In the genomic region with DNA sequence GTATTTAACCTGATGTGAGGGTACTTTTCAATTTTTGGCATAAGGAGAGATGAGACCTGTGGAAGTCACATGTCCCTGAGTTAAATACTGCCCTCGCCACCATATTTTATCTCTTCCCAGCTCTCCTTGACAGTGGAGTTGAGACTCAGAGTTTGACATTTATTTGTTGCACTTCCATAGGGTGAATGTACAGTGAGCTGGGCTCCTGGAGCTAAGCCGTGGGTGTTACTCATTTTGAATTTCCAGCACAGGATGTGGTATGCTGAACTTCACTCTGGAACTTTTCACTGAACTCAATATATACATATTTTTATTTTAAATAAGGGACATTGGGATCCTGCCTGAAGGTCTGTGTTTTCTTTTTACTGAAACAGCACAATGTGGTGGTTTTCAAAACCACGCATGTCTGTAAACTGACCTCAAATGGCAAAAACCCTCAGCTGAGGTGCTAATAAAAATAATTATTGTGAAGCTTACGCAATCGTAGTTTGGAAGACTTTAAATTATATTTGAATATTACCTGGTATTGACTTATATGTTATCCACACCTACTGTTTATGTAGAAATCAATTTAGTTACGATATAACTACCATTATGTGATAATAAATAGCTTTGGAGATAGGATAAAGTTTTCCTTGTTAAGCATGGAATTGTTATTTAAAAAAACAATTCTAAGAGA, we compare ENCODE assay signal across 17 cellular contexts. TPM values are rescaled to one million over a fixed set of nuclear protein-coding genes. Genes with fewer than 3 reads are reported as not detected.
DNase-seq lines count a peak whose midpoint lies in the region; ATAC-seq, FAIRE-seq and TF ChIP-seq lines count a peak whose summit lies in the region.
"Had no signal": no experiment of that assay in that cellular context is flagged by ENCODE, and none has a peak within 500 bp of the region (broad histone marks: within the 10 kb centered on the region; RNA-seq: fewer than 3 reads in every experiment).

No MANE protein-coding gene starts in this region.

- H3K4me1 Mint-ChIP-seq in activated CD4-positive, alpha-beta T cell treated with anti-CD3 and anti-CD28 coated beads for 36 hours = peaks cover 67% of the 10 kb centered on the region
- peaks cover 28% of the 10 kb centered on the region for H3K4me1 Mint-ChIP-seq in osteocyte (ENCODE audit: unreplicated experiment)

- ATAC-seq in activated CD4-positive, alpha-beta T cell treated with anti-CD3 and anti-CD28 coated beads for 36 hours = peak; percentile 50
- ATAC-seq: stimulated activated memory B cell treated with anti-CD40 and anti-IgM and Interleukin-4, amounts not matched to agents 10 μg/mL and 1 μg/mL and 100 μg/mL, for 72 hours had no signal

- FAIRE-seq in GM12891 (lab: Jason Lieb, UNC) = no peak
- FAIRE-seq: astrocyte, colon, G401.6 had no signal

- no peak for DNase-seq in activated CD4-positive, alpha-beta T cell treated with anti-CD3 and anti-CD28 coated beads for 36 hours
- DNase-seq in activated CD4-positive, alpha-beta T cell treated with anti-CD3 and anti-CD28 coated beads, Interleukin-2, amount 50 U/mL, for 4 hours = no peak
- DNase-seq in MG63 (peak; percentile 15), astrocyte of the spinal cord (ENCODE audit: low read depth, low spot score) (peak; percentile 42), osteocyte (ENCODE audit: extremely low spot score, unreplicated experiment) (no peak), NCI-H2196 treated with DMSO at 0.1 percent for 48 hours (lab: John Stamatoyannopoulos, UW; ENCODE audit: unreplicated experiment) (no peak), GM12891 (ENCODE audit: insufficient read length, low spot score) (no peak), esophagus squamous epithelium (lab: John Stamatoyannopoulos, UW) (no peak)
- DNase-seq: activated effector memory CD4-positive, alpha-beta T cell treated with anti-CD3 and anti-CD28 coated beads, Interleukin-2, amount 50 U/mL, for 16 hours; NCI-H187; NCI-H446 treated with DMSO at 0.1 percent for 48 hours; stimulated activated CD4-positive, alpha-beta T cell treated with anti-CD3 and anti-CD28 coated beads, Interleukin-15, amount 100 ng/mL, for 24 hours; thyroid gland had no signal

- no peaks in the 10 kb centered on the region for H3K27me3 Mint-ChIP-seq in activated CD4-positive, alpha-beta T cell treated with anti-CD3 and anti-CD28 coated beads for 36 hours
- H3K27me3 Mint-ChIP-seq in osteocyte (ENCODE audit: unreplicated experiment) = peaks cover 5% of the 10 kb centered on the region
- H3K27me3 Mint-ChIP-seq: stimulated activated memory B cell treated with anti-CD40 and anti-IgM and Interleukin-4, amounts not matched to agents 10 μg/mL and 1 μg/mL and 100 μg/mL, for 72 hours had no signal

- TF ChIP-seq CTCF in astrocyte of the spinal cord (IDR thresholded peaks at IDR 0.05; ENCODE audit: low read depth, low read length) = no peak
- TF ChIP-seq CTCF in osteocyte (IDR thresholded peaks at IDR 0.05) = no peak
- TF ChIP-seq CTCF in esophagus squamous epithelium (IDR thresholded peaks at IDR 0.05) = no peak

- POLR2A ChIA-PET in activated CD4-positive, alpha-beta T cell treated with anti-CD3 and anti-CD28 coated beads for 36 hours (lab: Charles Lee) = no interaction called here

- TF ChIP-seq POLR2A in GM12891 (IDR thresholded peaks at IDR 0.05; ENCODE audit: low read depth, low read length) (no peak), esophagus squamous epithelium (IDR thresholded peaks at IDR 0.05) (no peak)

- H3K27me3 ChIP-seq in MG63 (no peaks in the 10 kb centered on the region), esophagus squamous epithelium (no peaks in the 10 kb centered on the region)
- H3K27me3 ChIP-seq: thyroid gland had no signal

- H3K4me3 ChIP-seq in MG63 (no peak overlapping the region), astrocyte of the spinal cord (ENCODE audit: low read depth, low read length) (no peak overlapping the region), esophagus squamous epithelium (no peak overlapping the region)
- H3K4me3 ChIP-seq: thyroid gland had no signal

- no peak overlapping the region for H3K4me3 Mint-ChIP-seq in activated CD4-positive, alpha-beta T cell treated with anti-CD3 and anti-CD28 coated beads for 36 hours
- no peak overlapping the region for H3K4me3 Mint-ChIP-seq in osteocyte (ENCODE audit: unreplicated experiment)
- H3K4me3 Mint-ChIP-seq: stimulated activated memory B cell treated with anti-CD40 and anti-IgM and Interleukin-4, amounts not matched to agents 10 μg/mL and 1 μg/mL and 100 μg/mL, for 72 hours had no signal

- H3K9me3 Mint-ChIP-seq in activated CD4-positive, alpha-beta T cell treated with anti-CD3 and anti-CD28 coated beads for 36 hours (ENCODE audit: low read depth) = peaks cover 13% of the 10 kb centered on the region
- no peaks in the 10 kb centered on the region for H3K9me3 Mint-ChIP-seq in osteocyte (ENCODE audit: unreplicated experiment)

- intact Hi-C loops in activated CD4-positive, alpha-beta T cell treated with anti-CD3 and anti-CD28 coated beads for 36 hours (cut with DNase I, micrococcal nuclease) = no loop called here
- intact Hi-C loops in esophagus squamous epithelium (cut with DNase I) = no loop called here

- no peak overlapping the region for H3K27ac ChIP-seq in esophagus squamous epithelium
- H3K27ac ChIP-seq: thyroid gland had no signal

- H3K4me1 ChIP-seq in esophagus squamous epithelium = peaks cover 0 to 13% (median 0%) of the 10 kb centered on the region in 3 donors

- 77 to 82% methylated on average over 6 of the region's 6 CpGs for WGBS in esophagus squamous epithelium, 2 donors

- H3K36me3 Mint-ChIP-seq in activated CD4-positive, alpha-beta T cell treated with anti-CD3 and anti-CD28 coated beads for 36 hours (ENCODE audit: low read depth) = peaks cover 42% of the 10 kb centered on the region
- peaks cover 2% of the 10 kb centered on the region for H3K36me3 Mint-ChIP-seq in osteocyte (ENCODE audit: unreplicated experiment)

- CTCF ChIA-PET in activated CD4-positive, alpha-beta T cell treated with anti-CD3 and anti-CD28 coated beads for 36 hours (lab: Charles Lee) = interaction anchor here (0.9 to 4.1 kb wide), 9 partner anchors 9 to 115 kb away, joined by 3 to 16 read pairs (median 5); no protein-coding TSS in a partner anchor

- H3K27ac Mint-ChIP-seq in activated CD4-positive, alpha-beta T cell treated with anti-CD3 and anti-CD28 coated beads for 36 hours = peak overlapping the region; percentile 8
- H3K27ac Mint-ChIP-seq in osteocyte (ENCODE audit: unreplicated experiment) = peak overlapping the region; percentile 24
- H3K27ac Mint-ChIP-seq: stimulated activated memory B cell treated with anti-CD40 and anti-IgM and Interleukin-4, amounts not matched to agents 10 μg/mL and 1 μg/mL and 100 μg/mL, for 72 hours had no signal

- in situ Hi-C loops in astrocyte of the spinal cord (cut with HindIII; ENCODE audit: low sequenced_read_pairs) = no loop called here

- H3K9me3 ChIP-seq in MG63 (no peaks in the 10 kb centered on the region), esophagus squamous epithelium (no peaks in the 10 kb centered on the region)
- H3K9me3 ChIP-seq: thyroid gland had no signal

- no peaks in the 10 kb centered on the region for H3K36me3 ChIP-seq in MG63
- H3K36me3 ChIP-seq in esophagus squamous epithelium = no peaks in the 10 kb centered on the region
- H3K36me3 ChIP-seq: thyroid gland had no signal

TF ChIP-seq in GM12891, 5 proteins besides CTCF, POLR2A, EP300 and RAD21:
- TF ChIP-seq POLR2AphosphoS5 (IDR thresholded peaks at IDR 0.05; ENCODE audit: low read depth, low read length) (no peak), PAX5 (IDR thresholded peaks at IDR 0.05; ENCODE audit: insufficient read depth, low read length, severe bottlenecking) (no peak), SPI1 (IDR thresholded peaks at IDR 0.05; ENCODE audit: low read depth, low read length) (no peak), TAF1 (IDR thresholded peaks at IDR 0.05; ENCODE audit: low read depth, low read length) (no peak), POU2F2 (IDR thresholded peaks at IDR 0.05; ENCODE audit: low read depth, low read length) (no peak)
TF ChIP-seq in GM12891: peak in this region for 0.

RNA-seq across cellular contexts. Expression of gene RNF144A, which starts 12.1 kb away (rescaled TPM):
- total RNA-seq in activated CD4-positive, alpha-beta T cell treated with anti-CD3 and anti-CD28 coated beads for 36 hours = 10 to 100 TPM; 38.6 to 42.7 TPM
- 1.1 and 4.6 TPM in 2 replicates for total RNA-seq in MG63 (2014; rRNA removed; shearing (Covaris generic); ENCODE audit: low replicate concordance)
- total RNA-seq in osteocyte (9.0 and 9.6 TPM in 2 replicates), esophagus squamous epithelium (10 to 100 TPM in 1 of 4 donors, 1 to 10 TPM in 3; 6.2 to 11.6 (median 8.2) TPM)
- polyA plus RNA-seq in GM12891 (2012; ENCODE audit: low read depth, missing spikeins) = 4.7 TPM

RNA-seq across cellular contexts. Expression of gene RSAD2, which starts 51.8 kb away (rescaled TPM):
- total RNA-seq in activated CD4-positive, alpha-beta T cell treated with anti-CD3 and anti-CD28 coated beads for 36 hours = 10 to 100 TPM in 1 of 2 experiments, 1 to 10 TPM in 1; 8.1 to 10.2 TPM
- total RNA-seq in MG63 (2014; rRNA removed; shearing (Covaris generic); ENCODE audit: low replicate concordance) = 1.2 and 6.9 TPM in 2 replicates
- total RNA-seq in osteocyte (not detected in 2 replicates), esophagus squamous epithelium (1 to 10 TPM in 2 of 4 donors, under 1 TPM in 2; 0.15 to 4.3 (median 0.66) TPM)
- polyA plus RNA-seq in GM12891 (2012; ENCODE audit: low read depth, missing spikeins) = 1.8 TPM

Comparison
In these comparisons a context has a peak if more than half of its experiments do, and no peak if none do; other contexts are left out.
1. DNase-seq: peak in MG63 (single experiment) and astrocyte of the spinal cord (single experiment); none in activated CD4-positive, alpha-beta T cell treated with anti-CD3 and anti-CD28 coated beads for 36 hours (single experiment), activated CD4-positive, alpha-beta T cell treated with anti-CD3 and anti-CD28 coated beads, Interleukin-2, amount 50 U/mL, for 4 hours (0 of 2), osteocyte (single experiment), NCI-H2196 treated with DMSO at 0.1 percent for 48 hours (single experiment), GM12891 (single experiment) and esophagus squamous epithelium (single experiment).